Comparison of ENCODE assay signal across 8 cellular contexts in genomic region chr22:50170453-50171318, GRCh38. TPM values are rescaled to one million over a fixed set of nuclear protein-coding genes. Genes with fewer than 3 reads are reported as not detected.
DNase-seq lines count a peak whose midpoint lies in the region; ATAC-seq and TF ChIP-seq lines count a peak whose summit lies in the region.

PANX2 (plus strand) TSS chr22:50170731; CDS start chr22:50170731, 0 bp downstream.

- H3K27ac ChIP-seq in cardiac muscle cell (no peak within 1 kb of the TSS), mesodermal cell (ENCODE audit: low read depth, low read length, severe bottlenecking) (no peak within 1 kb of the TSS), aorta (ENCODE audit: low read depth in 1 of 2, low read length in 2 of 2) (no peak within 1 kb of the TSS)

- WGBS in mesodermal cell (ENCODE audit: insufficient coverage in 2 of 2), 2 experiments = 5 to 9% methylated on average over 28 to 48 of the region's 105 CpGs
- 6 to 12% methylated on average over 47 to 105 of the region's 105 CpGs for WGBS in aorta, 2 donors

- no peaks in the 10 kb centered on the region for H3K36me3 ChIP-seq in cardiac muscle cell
- no peaks in the 10 kb centered on the region for H3K36me3 ChIP-seq in mesodermal cell (ENCODE audit: control insufficient read depth, insufficient read depth, low read length)
- no peaks in the 10 kb centered on the region for H3K36me3 ChIP-seq in aorta (ENCODE audit: control insufficient read depth in 1 of 2, insufficient read depth in 2 of 2, low read length in 1 of 2)

- ATAC-seq in left cardiac atrium = no peak
- no peak for ATAC-seq in aorta (ENCODE audit: low FRiP score)
- no peak for ATAC-seq in GM18861 (IDR thresholded peaks at IDR 0.05; ENCODE audit: unreplicated experiment)

- H3K27me3 ChIP-seq in cardiac muscle cell = peaks cover 8% of the 10 kb centered on the region
- H3K27me3 ChIP-seq in aorta (ENCODE audit: control insufficient read depth in 1 of 2, insufficient read depth in 2 of 2, low read length in 1 of 2) = no peaks in the 10 kb centered on the region

- in situ Hi-C loops in astrocyte of the spinal cord (cut with HindIII; ENCODE audit: low sequenced_read_pairs) = no loop called here

- H3K4me3 ChIP-seq in cardiac muscle cell (peak within 1 kb of the TSS; percentile 55), astrocyte of the spinal cord (ENCODE audit: low read depth, low read length) (peak within 1 kb of the TSS; percentile 20), mesodermal cell (ENCODE audit: extremely low read depth, insufficient read depth, low read length, poor library complexity, severe bottlenecking) (peak within 1 kb of the TSS; percentile 27), aorta (ENCODE audit: low read length in 2 of 2) (peak within 1 kb of the TSS; percentile 57 to 59)

- H3K4me1 ChIP-seq in cardiac muscle cell (ENCODE audit: low read depth) (peaks cover 26% of the 10 kb centered on the region), mesodermal cell (ENCODE audit: control insufficient read depth, insufficient read depth, low read length, poor library complexity, severe bottlenecking) (no peaks in the 10 kb centered on the region), aorta (ENCODE audit: control insufficient read depth in 1 of 2, insufficient read depth in 2 of 2, low read length in 2 of 2) (no peaks in the 10 kb centered on the region)

- H3K9me3 ChIP-seq in cardiac muscle cell (ENCODE audit: low read depth) (no peaks in the 10 kb centered on the region), mesodermal cell (ENCODE audit: control insufficient read depth, low read length) (no peaks in the 10 kb centered on the region), aorta (ENCODE audit: control insufficient read depth, low read length) (no peaks in the 10 kb centered on the region)

- DNase-seq in cardiac muscle cell (ENCODE audit: low read depth in 1 of 2, low spot score in 1 of 2) = peak; percentile 27 to 69
- no peak for DNase-seq in left cardiac atrium
- no peak for DNase-seq in astrocyte of the spinal cord (ENCODE audit: low read depth, low spot score)
- DNase-seq in aorta = peak; percentile 48 to 74
- no peak for DNase-seq in kidney tubule cell (ENCODE audit: low spot score)
- no peak for DNase-seq in NCI-H446 treated with DMSO at 0.1 percent for 48 hours (lab: John Stamatoyannopoulos, UW)

- TF ChIP-seq CTCF in cardiac muscle cell (IDR thresholded peaks at IDR 0.05; ENCODE audit: low read depth, low read length) = no peak
- TF ChIP-seq CTCF in astrocyte of the spinal cord (IDR thresholded peaks at IDR 0.05; ENCODE audit: low read depth, low read length) = no peak

- intact Hi-C loops in left cardiac atrium (cut with DNase I) = no loop called here
- intact Hi-C loops in aorta (cut with DNase I) = no loop called here

RNA-seq across cellular contexts. Expression of gene PANX2, which starts in this region (rescaled TPM):
- total RNA-seq in cardiac muscle cell (22.1 and 30.9 TPM in 2 replicates), left cardiac atrium (1 to 10 TPM in 1 of 2 donors, under 1 TPM in 1; 0.89 to 1.1 TPM), aorta (1 to 10 TPM in 1 of 2 donors, under 1 TPM in 1; 0.62 to 1.2 TPM)
- polyA plus RNA-seq in cardiac muscle cell (6.9 and 9.5 TPM in 2 replicates), aorta (1 to 10 TPM in 1 of 2 donors, under 1 TPM in 1; 0.97 to 1.4 TPM)
- 2.3 TPM for polyA plus RNA-seq in mesodermal cell (2013, experiment 1 of 2)
- polyA plus RNA-seq in mesodermal cell (2013, experiment 2 of 2) = 2.9 TPM

Comparison
In these comparisons a context has a peak if more than half of its experiments do, and no peak if none do; other contexts are left out.
1. RNA of gene PANX2 (total RNA-seq): 22.1 to 30.9 TPM in cardiac muscle cell; 0.62 to 1.2 TPM in aorta and 0.89 to 1.1 TPM in left cardiac atrium; every median in the first group is over 10 times any median in the second.
2. DNase-seq: peak in cardiac muscle cell (2 of 2) and aorta (2 of 2); none in left cardiac atrium (single experiment), astrocyte of the spinal cord (single experiment), kidney tubule cell (single experiment) and NCI-H446 treated with DMSO at 0.1 percent for 48 hours (single experiment).
3. Peak in every context shown above with its lines, with median percentiles within 50 percentile points of each other: H3K4me3 ChIP-seq.